Comparison of ENCODE assay signal across 25 cellular contexts in the genomic region with DNA sequence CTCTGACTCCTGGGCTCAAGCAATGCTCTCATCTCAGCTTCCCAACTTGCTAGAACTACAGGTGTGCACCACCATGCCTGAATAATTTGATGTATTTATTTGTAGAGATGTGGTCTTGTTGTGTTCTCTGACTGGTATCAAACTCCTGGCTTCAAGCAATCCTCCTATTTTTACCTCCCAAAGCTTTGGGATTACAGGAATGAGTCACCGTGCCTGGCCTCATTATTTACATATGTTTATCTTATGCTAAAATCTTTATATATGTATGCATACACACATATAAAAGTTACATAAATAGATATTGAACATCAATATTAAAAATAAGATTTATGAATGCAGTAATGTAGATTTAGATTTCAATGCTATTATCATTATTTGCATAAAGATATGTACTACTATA.
"Had no signal": no experiment of that assay in that cellular context is flagged by ENCODE, and none has a peak within 500 bp of the region (broad histone marks: within the 10 kb centered on the region; RNA-seq: fewer than 3 reads in every experiment).

No MANE protein-coding gene starts in this region.

- DNase-seq: islet precursor cell; left ventricle myocardium inferior; naive thymus-derived CD8-positive, alpha-beta T cell; nucleus accumbens; pancreas; posterior cingulate gyrus; retina; right cardiac atrium; stimulated activated CD4-positive, alpha-beta T cell treated with anti-CD3 and anti-CD28 coated beads, Interleukin-4, amount 100 ng/mL, for 24 hours; stimulated activated naive CD4-positive, alpha-beta T cell; tibial artery; trophoblast cell; upper lobe of right lung had no signal

- H3K4me3 Mint-ChIP-seq: memory B cell; naive thymus-derived CD8-positive, alpha-beta T cell; nephron; neural crest cell; stimulated activated effector memory CD8-positive, alpha-beta T cell treated with anti-CD3 and anti-CD28 coated beads, Interleukin-12 subunit alpha, Interleukin-12 subunit beta, amount 100 ng/mL, for 72 hours; stimulated activated naive CD8-positive, alpha-beta T cell treated with anti-CD3 and anti-CD28 coated beads, Interleukin-15, Interleukin-2, amounts not matched to agents 100 ng/mL and 50 ng/mL, for 24 hours had no signal

- H3K4me1 ChIP-seq: left ventricle myocardium inferior, pancreas, prostate gland, suprapubic skin, tibial artery, upper lobe of right lung had no signal

- H3K27me3 ChIP-seq: hepatocyte, pancreas, suprapubic skin, tibial artery, upper lobe of right lung had no signal

- H3K9me3 ChIP-seq: left ventricle myocardium inferior, pancreas, prostate gland, suprapubic skin, thoracic aorta, tibial artery, upper lobe of right lung had no signal

- H3K27ac Mint-ChIP-seq: memory B cell; naive thymus-derived CD8-positive, alpha-beta T cell; nephron; stimulated activated effector memory CD8-positive, alpha-beta T cell treated with anti-CD3 and anti-CD28 coated beads, Interleukin-12 subunit alpha, Interleukin-12 subunit beta, amount 100 ng/mL, for 72 hours; stimulated activated naive CD8-positive, alpha-beta T cell treated with anti-CD3 and anti-CD28 coated beads, Interleukin-15, Interleukin-2, amounts not matched to agents 100 ng/mL and 50 ng/mL, for 24 hours had no signal

- H3K36me3 Mint-ChIP-seq: memory B cell; naive thymus-derived CD8-positive, alpha-beta T cell; stimulated activated effector memory CD8-positive, alpha-beta T cell treated with anti-CD3 and anti-CD28 coated beads, Interleukin-12 subunit alpha, Interleukin-12 subunit beta, amount 100 ng/mL, for 72 hours had no signal

- H3K79me2 ChIP-seq: hepatocyte had no signal

- ATAC-seq: naive thymus-derived CD8-positive, alpha-beta T cell; pancreas; right cardiac atrium; sciatic nerve; stimulated activated effector memory CD8-positive, alpha-beta T cell treated with anti-CD3 and anti-CD28 coated beads, Interleukin-12 subunit alpha, Interleukin-12 subunit beta, amount 100 ng/mL, for 72 hours; upper lobe of right lung had no signal

- H3K27ac ChIP-seq: hepatocyte, left ventricle myocardium inferior, pancreas, prostate gland, skin epidermis, suprapubic skin, thoracic aorta, tibial artery, upper lobe of right lung had no signal

- H3K4me2 ChIP-seq: hepatocyte had no signal

- H3K9me3 Mint-ChIP-seq: nephron had no signal

- H3K4me3 ChIP-seq: hepatocyte, left ventricle myocardium inferior, lung, pancreas, prostate gland, skin epidermis, suprapubic skin, thoracic aorta, tibial artery, upper lobe of right lung had no signal

- H3K4me1 Mint-ChIP-seq: memory B cell; naive thymus-derived CD8-positive, alpha-beta T cell; nephron; stimulated activated effector memory CD8-positive, alpha-beta T cell treated with anti-CD3 and anti-CD28 coated beads, Interleukin-12 subunit alpha, Interleukin-12 subunit beta, amount 100 ng/mL, for 72 hours had no signal

- H3K36me3 ChIP-seq: left ventricle myocardium inferior, pancreas, prostate gland, suprapubic skin, thoracic aorta, tibial artery, upper lobe of right lung had no signal

- H2AFZ ChIP-seq: hepatocyte had no signal

- H3K27me3 Mint-ChIP-seq: memory B cell; naive thymus-derived CD8-positive, alpha-beta T cell; stimulated activated naive CD8-positive, alpha-beta T cell treated with anti-CD3 and anti-CD28 coated beads, Interleukin-15, Interleukin-2, amounts not matched to agents 100 ng/mL and 50 ng/mL, for 24 hours had no signal
